ENCODE assay signal across 1 cellular context in genomic region chr11:72778535-72779494, GRCh38.
A peak's percentile ranks its signal among the peaks of the same experiment; 100 is the strongest.
TF ChIP-seq lines count a peak whose summit lies in the region.

No MANE protein-coding gene starts in this region.

TF ChIP-seq in K562, 482 proteins besides CTCF, POLR2A, EP300 and RAD21:
- TF ChIP-seq CC2D1A (IDR thresholded peaks at IDR 0.05) = 0 out of 2 replicates have a peak, but pooled peaks have one; percentile 11
- TF ChIP-seq ZFP36 (IDR thresholded peaks at IDR 0.05; ENCODE audit: low read depth, low read length, partially characterized antibody) = peak; percentile 45
- 0 out of 2 replicates have a peak, but pooled peaks have one; percentile 8 for TF ChIP-seq BCOR (IDR thresholded peaks at IDR 0.05)
- no peak for TF ChIP-seq PBX2 (CRISPR knock-in tag; IDR thresholded peaks at IDR 0.05; ENCODE audit: low read depth)
- no peak for TF ChIP-seq PBX2 (tag; conservative IDR thresholded peaks at IDR 0.05; ENCODE audit: low read depth)
- no peak for TF ChIP-seq BACH1 (tag; IDR thresholded peaks at IDR 0.05)
- TF ChIP-seq STAG1 (CRISPR knock-in tag; IDR thresholded peaks at IDR 0.05; ENCODE audit: borderline replicate concordance) = peak; percentile 18; the same call in 1 of the 2 replicates
- no peak for TF ChIP-seq ZC3H11A (IDR thresholded peaks at IDR 0.05; ENCODE audit: low read depth, low read length)
- no peak for TF ChIP-seq KLF10 (CRISPR knock-in tag; IDR thresholded peaks at IDR 0.05)
- TF ChIP-seq ZNF584 (CRISPR knock-in tag; IDR thresholded peaks at IDR 0.05; ENCODE audit: low read depth) = no peak
- no peak for TF ChIP-seq ZBTB49 (CRISPR knock-in tag; IDR thresholded peaks at IDR 0.05; ENCODE audit: borderline replicate concordance)
- no peak for TF ChIP-seq EP400 (IDR thresholded peaks at IDR 0.05)
